Comparison of ENCODE assay signal across 8 cellular contexts in genomic region chr10:48139953-48140850, GRCh38.
DNase-seq lines count a peak whose midpoint lies in the region; ATAC-seq, FAIRE-seq and TF ChIP-seq lines count a peak whose summit lies in the region.
"Not testable (repeated sequence)": the region's sequence is repeated elsewhere in the genome, so short reads cannot be mapped to it uniquely, and the experiment has no call there.

No MANE protein-coding gene starts in this region.

- not testable (repeated sequence) for DNase-seq in A549 (ENCODE audit: low read depth in 1 of 2, low spot score in 1 of 2); activated naive CD4-positive, alpha-beta T cell treated with anti-CD3 and anti-CD28 coated beads for 36 hours; left colon; natural killer cell; stimulated activated effector memory CD8-positive, alpha-beta T cell treated with anti-CD3 and anti-CD28 coated beads, Interleukin-12 subunit alpha, Interleukin-12 subunit beta, amount 100 ng/mL, for 72 hours (ENCODE audit: low spot score in 2 of 2)

- H3K27me3 ChIP-seq in gastroesophageal sphincter: not testable (repeated sequence)

- POLR2A ChIA-PET in A549 (lab: Yijun Ruan, JAX): not testable (repeated sequence)

- H3K4me3 Mint-ChIP-seq in activated naive CD4-positive, alpha-beta T cell treated with anti-CD3 and anti-CD28 coated beads for 36 hours: peak overlapping the region; percentile 21
- H3K4me3 Mint-ChIP-seq in natural killer cell; stimulated activated effector memory CD8-positive, alpha-beta T cell treated with anti-CD3 and anti-CD28 coated beads, Interleukin-12 subunit alpha, Interleukin-12 subunit beta, amount 100 ng/mL, for 72 hours: not testable (repeated sequence)

- CTCF ChIA-PET in A549 (lab: Yijun Ruan, JAX); activated naive CD4-positive, alpha-beta T cell treated with anti-CD3 and anti-CD28 coated beads for 36 hours (lab: Charles Lee): not testable (repeated sequence)

- H3K36me3 ChIP-seq in gastroesophageal sphincter: not testable (repeated sequence)

- 81% methylated on average over 17 of the region's 53 CpGs for WGBS in A549 (ENCODE audit: missing lambda C conversion rate)
- no CpG with 5 or more reads among the region's 53 CpGs for WGBS in gastroesophageal sphincter (ENCODE audit: low coverage in 1 of 2), 2 donors

- not testable (repeated sequence) for H3K27me3 Mint-ChIP-seq in activated naive CD4-positive, alpha-beta T cell treated with anti-CD3 and anti-CD28 coated beads for 36 hours (ENCODE audit: low read depth); natural killer cell (ENCODE audit: low read depth in 2 of 2)

- not testable (repeated sequence) for H3K9me3 Mint-ChIP-seq in activated naive CD4-positive, alpha-beta T cell treated with anti-CD3 and anti-CD28 coated beads for 36 hours; natural killer cell; stimulated activated effector memory CD8-positive, alpha-beta T cell treated with anti-CD3 and anti-CD28 coated beads, Interleukin-12 subunit alpha, Interleukin-12 subunit beta, amount 100 ng/mL, for 72 hours

- not testable (repeated sequence) for H3K4me2 ChIP-seq in A549

- TF ChIP-seq RAD21 in A549 (conservative IDR thresholded peaks at IDR 0.05 in 1 of 2, IDR thresholded peaks at IDR 0.05 in 1 of 2): not testable (repeated sequence)

- not testable (repeated sequence) for H3K9me3 ChIP-seq in A549, gastroesophageal sphincter

- not testable (repeated sequence) for TF ChIP-seq CTCF in A549 (IDR thresholded peaks at IDR 0.05); gastroesophageal sphincter (IDR thresholded peaks at IDR 0.05); natural killer cell (IDR thresholded peaks at IDR 0.05)

- ATAC-seq in A549 (peak; percentile 90 to 91), GM21717 (IDR thresholded peaks at IDR 0.05; ENCODE audit: unreplicated experiment) (peak; percentile 57), SK-N-SH treated with all-trans-retinoic acid at 6 μM for 48 hours (peak; percentile 74), gastroesophageal sphincter (peak; percentile 42), left colon (peak; percentile 75), natural killer cell (peak in 2 of 3 donors; percentile 37 to 50)
- peak; percentile 40 for ATAC-seq in stimulated activated effector memory CD8-positive, alpha-beta T cell treated with anti-CD3 and anti-CD28 coated beads, Interleukin-12 subunit alpha, Interleukin-12 subunit beta, amount 100 ng/mL, for 72 hours

- not testable (repeated sequence) for H3K4me1 ChIP-seq in A549, gastroesophageal sphincter

- H3K36me3 Mint-ChIP-seq in activated naive CD4-positive, alpha-beta T cell treated with anti-CD3 and anti-CD28 coated beads for 36 hours (ENCODE audit: low read depth); natural killer cell; stimulated activated effector memory CD8-positive, alpha-beta T cell treated with anti-CD3 and anti-CD28 coated beads, Interleukin-12 subunit alpha, Interleukin-12 subunit beta, amount 100 ng/mL, for 72 hours: not testable (repeated sequence)

- H3K27ac Mint-ChIP-seq in activated naive CD4-positive, alpha-beta T cell treated with anti-CD3 and anti-CD28 coated beads for 36 hours; natural killer cell; stimulated activated effector memory CD8-positive, alpha-beta T cell treated with anti-CD3 and anti-CD28 coated beads, Interleukin-12 subunit alpha, Interleukin-12 subunit beta, amount 100 ng/mL, for 72 hours: not testable (repeated sequence)

- H3K4me1 Mint-ChIP-seq in activated naive CD4-positive, alpha-beta T cell treated with anti-CD3 and anti-CD28 coated beads for 36 hours (ENCODE audit: low read depth); natural killer cell; stimulated activated effector memory CD8-positive, alpha-beta T cell treated with anti-CD3 and anti-CD28 coated beads, Interleukin-12 subunit alpha, Interleukin-12 subunit beta, amount 100 ng/mL, for 72 hours: not testable (repeated sequence)

- not testable (repeated sequence) for H3K27ac ChIP-seq in A549, gastroesophageal sphincter

- intact Hi-C loops in activated naive CD4-positive, alpha-beta T cell treated with anti-CD3 and anti-CD28 coated beads for 36 hours (cut with micrococcal nuclease); left colon (cut with DNase I, micrococcal nuclease); natural killer cell (cut with micrococcal nuclease): not testable (repeated sequence)

- FAIRE-seq in A549 (lab: Jason Lieb, UNC): not testable (repeated sequence)

- H3K4me3 ChIP-seq in A549, gastroesophageal sphincter: not testable (repeated sequence)

- TF ChIP-seq EP300 in A549 (IDR thresholded peaks at IDR 0.05); gastroesophageal sphincter (IDR thresholded peaks at IDR 0.05): not testable (repeated sequence)

- not testable (repeated sequence) for TF ChIP-seq POLR2A in A549 (IDR thresholded peaks at IDR 0.05; ENCODE audit: low read length); gastroesophageal sphincter (IDR thresholded peaks at IDR 0.05)

Comparison
In these comparisons a context has a peak if more than half of its experiments do, and no peak if none do; other contexts are left out.
1. ATAC-seq: peak in every context shown above with its lines; median percentile 90 in A549; 75 in left colon; 74 in SK-N-SH treated with all-trans-retinoic acid at 6 μM for 48 hours; 57 in GM21717; 44 in natural killer cell; 42 in gastroesophageal sphincter; 40 in stimulated activated effector memory CD8-positive, alpha-beta T cell treated with anti-CD3 and anti-CD28 coated beads, Interleukin-12 subunit alpha, Interleukin-12 subunit beta, amount 100 ng/mL, for 72 hours.